ENCODE assay signal across 9 cellular contexts in genomic region chrX:110004210-110004609, GRCh38. TPM values are rescaled to one million over a fixed set of nuclear protein-coding genes. Genes with fewer than 3 reads are reported as not detected.
DNase-seq lines count a peak whose midpoint lies in the region; ATAC-seq and TF ChIP-seq lines count a peak whose summit lies in the region.
"Had no signal": no experiment of that assay in that cellular context is flagged by ENCODE, and none has a peak within 500 bp of the region (broad histone marks: within the 10 kb centered on the region; RNA-seq: fewer than 3 reads in every experiment).

No MANE protein-coding gene starts in this region.

- TF ChIP-seq CTCF in heart right ventricle (IDR thresholded peaks at IDR 0.05) (no peak), mesothelial cell of epicardium (IDR thresholded peaks at IDR 0.05; ENCODE audit: unreplicated experiment) (no peak), testis (IDR thresholded peaks at IDR 0.05) (no peak)

- no peak for TF ChIP-seq POLR2A in testis (IDR thresholded peaks at IDR 0.05)

- 38 to 55% methylated on average over 8 of the region's 8 CpGs for WGBS in heart right ventricle, 2 donors
- 56 to 88% methylated on average over 6 to 8 of the region's 8 CpGs for WGBS in testis, 2 donors

- peaks cover 49% of the 10 kb centered on the region for H3K4me1 Mint-ChIP-seq in central memory CD8-positive, alpha-beta T cell
- peaks cover 57% of the 10 kb centered on the region for H3K4me1 Mint-ChIP-seq in mesothelial cell of epicardium

- H3K36me3 ChIP-seq in heart right ventricle (no peaks in the 10 kb centered on the region), testis (ENCODE audit: low read depth, missing control alignments) (no peaks in the 10 kb centered on the region)

- peaks cover 0 to 44% (median 0%) of the 10 kb centered on the region in 7 donors for H3K27me3 ChIP-seq in heart right ventricle
- H3K27me3 ChIP-seq in testis = no peaks in the 10 kb centered on the region

- no peak overlapping the region for H3K27ac Mint-ChIP-seq in central memory CD8-positive, alpha-beta T cell (ENCODE audit: low read depth)
- no peak overlapping the region for H3K27ac Mint-ChIP-seq in mesothelial cell of epicardium

- H3K4me3 ChIP-seq in heart right ventricle (peak overlapping the region; percentile 18 to 79 (median 68)), testis (no peak overlapping the region)

- H3K27me3 Mint-ChIP-seq in central memory CD8-positive, alpha-beta T cell = no peaks in the 10 kb centered on the region
- no peaks in the 10 kb centered on the region for H3K27me3 Mint-ChIP-seq in mesothelial cell of epicardium (ENCODE audit: low read depth)

- peak overlapping the region; percentile 58 for H3K4me3 Mint-ChIP-seq in central memory CD8-positive, alpha-beta T cell
- H3K4me3 Mint-ChIP-seq in mesothelial cell of epicardium = peak overlapping the region; percentile 86

- H3K27ac ChIP-seq in heart right ventricle (peak overlapping the region in 7 of 10 donors; percentile 79 to 91 (median 88)), testis (no peak overlapping the region)

- H3K4me1 ChIP-seq in heart right ventricle (peaks cover 0 to 38% (median 10%) of the 10 kb centered on the region in 9 donors), testis (no peaks in the 10 kb centered on the region)

- H3K9me3 ChIP-seq in heart right ventricle (no peaks in the 10 kb centered on the region), testis (no peaks in the 10 kb centered on the region)

- H3K9me3 Mint-ChIP-seq in central memory CD8-positive, alpha-beta T cell = no peaks in the 10 kb centered on the region
- no peaks in the 10 kb centered on the region for H3K9me3 Mint-ChIP-seq in mesothelial cell of epicardium

- peak in 2 of 8 donors; percentile 21 to 24 for ATAC-seq in heart right ventricle
- no peak for ATAC-seq in central memory CD8-positive, alpha-beta T cell (replicated peaks; ENCODE audit: extremely low read depth, poor library complexity, severe bottlenecking)

- intact Hi-C loops in heart right ventricle (cut with DNase I) (loop anchor here in 5 of 10 donors (5.0 to 10.0 kb wide), 4 partner anchors 77 to 141 kb away; no protein-coding TSS in a partner anchor), cardiac septum (cut with DNase I) (loop anchor here (5.0 to 10.0 kb wide), 3 partner anchors 92 to 289 kb away; no protein-coding TSS in a partner anchor), testis (cut with DNase I; ENCODE audit: low total_unique reads) (no loop called here), posterior vena cava (cut with DNase I) (no loop called here)

- DNase-seq in heart right ventricle (peak; percentile 13), cardiac septum (ENCODE audit: low spot score) (no peak), mesothelial cell of epicardium (ENCODE audit: low spot score in 2 of 2, unreplicated experiment in 2 of 2) (no peak), NCI-H146 treated with DMSO at 0.1 percent for 48 hours (lab: John Stamatoyannopoulos, UW; ENCODE audit: unreplicated experiment) (no peak), testis (no peak), posterior vena cava (ENCODE audit: low spot score) (no peak), H4 (ENCODE audit: low spot score) (no peak)
- no peak for DNase-seq in central memory CD8-positive, alpha-beta T cell (ENCODE audit: low spot score in 2 of 2)
- DNase-seq: GDM1 had no signal

- peaks cover 7% of the 10 kb centered on the region for H3K36me3 Mint-ChIP-seq in central memory CD8-positive, alpha-beta T cell (ENCODE audit: insufficient read depth)
- no peaks in the 10 kb centered on the region for H3K36me3 Mint-ChIP-seq in mesothelial cell of epicardium

RNA-seq across cellular contexts. Expression of gene TMEM164, which starts 1.3 kb away (rescaled TPM):
- total RNA-seq in heart right ventricle = 10 to 100 TPM; 43.0 to 60.6 (median 49.1) TPM
- polyA plus RNA-seq in heart right ventricle = 10 to 100 TPM in 1 of 2 donors, 1 to 10 TPM in 1; 9.7 to 43.1 TPM
- 39.9 TPM for total RNA-seq in cardiac septum
- total RNA-seq in mesothelial cell of epicardium = 42.5 to 44.4 TPM (median 44.0 TPM) in 3 replicates
- total RNA-seq in testis = 10 to 100 TPM in 1 of 2 donors, 1 to 10 TPM in 1; 8.1 to 13.9 TPM
- polyA plus RNA-seq in testis (ENCODE audit: insufficient read depth, low read depth, low replicate concordance) = 7.9 TPM
- 10 to 100 TPM; 12.5 to 14.2 TPM for total RNA-seq in posterior vena cava
- 13.5 and 17.4 TPM in 2 replicates for total RNA-seq in H4 (2014; rRNA removed; shearing (Covaris generic))

Comparison
In these comparisons a context has a peak if more than half of its experiments do, and no peak if none do; other contexts are left out.
1. DNase-seq: peak in heart right ventricle (2 of 2); none in cardiac septum (single experiment), central memory CD8-positive, alpha-beta T cell (0 of 2), mesothelial cell of epicardium (0 of 2), NCI-H146 treated with DMSO at 0.1 percent for 48 hours (single experiment), testis (single experiment), posterior vena cava (single experiment) and H4 (single experiment).
2. H3K27ac ChIP-seq: peak in heart right ventricle (7 of 10); none in testis (0 of 2).
3. H3K4me3 ChIP-seq: peak in heart right ventricle (10 of 10); none in testis (0 of 2).